ENCODE assay signal across 10 cellular contexts in the genomic region with DNA sequence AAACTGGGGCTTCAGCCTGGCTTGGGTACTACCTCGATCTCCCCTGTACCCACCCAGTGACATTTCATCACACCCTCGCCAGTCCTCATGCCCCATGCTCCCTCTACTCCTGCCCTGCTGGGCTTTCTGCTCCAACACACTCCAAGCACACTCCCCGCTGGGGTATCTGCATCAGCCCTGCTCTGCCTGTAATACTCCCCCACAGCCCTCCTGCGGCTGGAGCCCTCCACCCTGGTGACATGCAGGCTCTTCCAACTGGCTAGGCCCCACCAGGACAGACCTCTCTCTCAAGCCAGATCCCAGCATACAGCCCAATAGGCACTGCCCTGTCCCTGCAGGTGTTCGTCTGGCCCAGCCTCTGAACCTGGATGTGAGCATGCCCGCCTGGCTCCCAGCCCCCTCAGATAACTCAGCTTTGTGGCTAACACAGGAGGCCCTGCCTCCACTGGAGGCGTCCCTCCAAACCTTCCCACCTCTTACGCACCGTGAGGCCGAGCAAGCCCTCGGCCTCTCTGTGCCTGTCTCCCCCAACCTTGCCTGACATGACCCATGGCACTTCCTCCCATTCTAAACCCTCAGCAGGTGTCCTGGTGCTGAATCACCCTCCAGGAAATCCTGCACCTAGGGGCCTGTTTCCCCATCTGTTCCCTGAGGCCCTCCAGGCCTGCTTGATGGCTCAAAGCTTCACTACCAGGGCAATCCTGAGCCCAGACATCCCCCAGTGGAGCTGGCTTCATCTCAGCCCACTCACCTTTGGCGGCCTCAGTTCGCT. TPM values are rescaled to one million over a fixed set of nuclear protein-coding genes. Genes with fewer than 3 reads are reported as not detected.
DNase-seq lines count a peak whose midpoint lies in the region; ATAC-seq, FAIRE-seq and TF ChIP-seq lines count a peak whose summit lies in the region.
"Had no signal": no experiment of that assay in that cellular context is flagged by ENCODE, and none has a peak within 500 bp of the region (broad histone marks: within the 10 kb centered on the region; RNA-seq: fewer than 3 reads in every experiment).

No MANE protein-coding gene starts in this region.

- no peak for ATAC-seq in GM18858 (IDR thresholded peaks at IDR 0.05; ENCODE audit: unreplicated experiment)

- H3K4me3 ChIP-seq in bronchial epithelial cell (ENCODE audit: low read depth, low read length) (no peak overlapping the region), thyroid gland (replicated peaks in 1 of 3) (no peak overlapping the region)

- peak overlapping the region; percentile 69 for H3K27ac Mint-ChIP-seq in progenitor cell of endocrine pancreas
- H3K27ac Mint-ChIP-seq: B cell had no signal

- intact Hi-C loops in thyroid gland (cut with DNase I): loop anchor here (10.0 kb wide), 2 partner anchors 150 to 310 kb away; no protein-coding TSS in a partner anchor

- H3K27me3 Mint-ChIP-seq in progenitor cell of endocrine pancreas: no peaks in the 10 kb centered on the region
- H3K27me3 Mint-ChIP-seq: B cell had no signal

- H3K36me3 ChIP-seq in bronchial epithelial cell (ENCODE audit: control insufficient read depth, insufficient read depth, low read length): peaks cover 6% of the 10 kb centered on the region
- peaks cover 17 to 39% of the 10 kb centered on the region in 2 donors for H3K36me3 ChIP-seq in thyroid gland

- 86 to 94% methylated on average over 10 to 12 of the region's 13 CpGs for WGBS in thyroid gland, 2 donors

- H3K9me3 Mint-ChIP-seq in progenitor cell of endocrine pancreas (ENCODE audit: low read depth): no peaks in the 10 kb centered on the region

- no peak for TF ChIP-seq CTCF in bronchial epithelial cell (IDR thresholded peaks at IDR 0.05; ENCODE audit: insufficient read depth, low read length, severe bottlenecking)
- no peak for TF ChIP-seq CTCF in progenitor cell of endocrine pancreas (IDR thresholded peaks at IDR 0.05; ENCODE audit: unreplicated experiment)
- TF ChIP-seq CTCF in thyroid gland (IDR thresholded peaks at IDR 0.05): no peak

- DNase-seq in NCI-H2227 (lab: John Stamatoyannopoulos, UW; ENCODE audit: unreplicated experiment) (peak; percentile 70), NCI-H2227 treated with DMSO at 0.1 percent for 48 hours (lab: John Stamatoyannopoulos, UW) (no peak), Kasumi-1 (lab: John Stamatoyannopoulos, UW) (peak; percentile 28 to 36), bronchial epithelial cell (ENCODE audit: low read depth) (peak; percentile 60), progenitor cell of endocrine pancreas (ENCODE audit: low spot score, unreplicated experiment) (no peak), GM12892 (ENCODE audit: insufficient read length) (no peak), thyroid gland (no peak)
- DNase-seq: SIG-M5 had no signal

- peak overlapping the region in 1 of 3 donors; percentile 17 for H3K27ac ChIP-seq in thyroid gland

- peaks cover 17% of the 10 kb centered on the region for H3K36me3 Mint-ChIP-seq in progenitor cell of endocrine pancreas (ENCODE audit: insufficient read depth)

- H3K4me1 ChIP-seq in thyroid gland: peaks cover 0 to 21% of the 10 kb centered on the region in 2 donors

- H3K4me3 Mint-ChIP-seq in progenitor cell of endocrine pancreas (ENCODE audit: low read depth): no peak overlapping the region
- H3K4me3 Mint-ChIP-seq: B cell had no signal

- no peaks in the 10 kb centered on the region for H3K27me3 ChIP-seq in bronchial epithelial cell (ENCODE audit: control insufficient read depth, insufficient read depth, low read length)
- H3K27me3 ChIP-seq in thyroid gland: no peaks in the 10 kb centered on the region

- no peaks in the 10 kb centered on the region for H3K9me3 ChIP-seq in thyroid gland

- TF ChIP-seq POLR2A in GM12892 (IDR thresholded peaks at IDR 0.05; ENCODE audit: low read depth, low read length): no peak
- TF ChIP-seq POLR2A in thyroid gland (IDR thresholded peaks at IDR 0.05): no peak

- peaks cover 3% of the 10 kb centered on the region for H3K4me1 Mint-ChIP-seq in progenitor cell of endocrine pancreas (ENCODE audit: low read depth)

- FAIRE-seq in bronchial epithelial cell (lab: Jason Lieb, UNC) (no peak), GM12892 (lab: Jason Lieb, UNC) (no peak)

RNA-seq across cellular contexts. Expression of a gene that starts 33.5 kb away (rescaled TPM):
- 12.9 and 19.1 TPM in 2 replicates for total RNA-seq in bronchial epithelial cell
- total RNA-seq in progenitor cell of endocrine pancreas: 14.0 and 14.3 TPM in 2 replicates
- polyA plus RNA-seq in GM12892 (2012; ENCODE audit: missing spikeins): 10.2 TPM
- 10 to 100 TPM; 19.5 to 34.5 (median 25.6) TPM for total RNA-seq in thyroid gland

RNA-seq across cellular contexts. Expression of a gene that starts 33.5 kb away (rescaled TPM):
- total RNA-seq in bronchial epithelial cell: 221 and 272 TPM in 2 replicates
- total RNA-seq in progenitor cell of endocrine pancreas: 48.7 and 58.2 TPM in 2 replicates
- 34.5 TPM for polyA plus RNA-seq in GM12892 (2012; ENCODE audit: missing spikeins)
- total RNA-seq in thyroid gland: 100 to 1,000 TPM in 3 of 4 donors, 10 to 100 TPM in 1; 92.6 to 216 (median 138) TPM

RNA-seq across cellular contexts. Expression of a gene that starts 41.5 kb away (rescaled TPM):
- total RNA-seq in bronchial epithelial cell: 19.2 and 23.2 TPM in 2 replicates
- 95.3 and 101 TPM in 2 replicates for total RNA-seq in progenitor cell of endocrine pancreas
- 0.72 TPM for polyA plus RNA-seq in GM12892 (2012; ENCODE audit: missing spikeins)
- 100 to 1,000 TPM in 3 of 4 donors, 10 to 100 TPM in 1; 34.5 to 123 (median 111) TPM for total RNA-seq in thyroid gland

RNA-seq across cellular contexts. Expression of a gene that starts 45.8 kb away (rescaled TPM):
- total RNA-seq in bronchial epithelial cell: 41.6 and 44.2 TPM in 2 replicates
- 19.9 and 21.8 TPM in 2 replicates for total RNA-seq in progenitor cell of endocrine pancreas
- polyA plus RNA-seq in GM12892 (2012; ENCODE audit: missing spikeins): 14.9 TPM
- total RNA-seq in thyroid gland: 10 to 100 TPM; 50.3 to 82.7 (median 65.2) TPM

Comparison
In these comparisons a context has a peak if more than half of its experiments do, and no peak if none do; other contexts are left out.
1. DNase-seq: peak in NCI-H2227 (single experiment), Kasumi-1 (2 of 2) and bronchial epithelial cell (single experiment); none in NCI-H2227 treated with DMSO at 0.1 percent for 48 hours (single experiment), progenitor cell of endocrine pancreas (single experiment), GM12892 (single experiment) and thyroid gland (0 of 2).